Comparison of ENCODE assay signal across 8 cellular contexts in genomic region chr19:48868196-48868886, GRCh38. TPM values are rescaled to one million over a fixed set of nuclear protein-coding genes. Genes with fewer than 3 reads are reported as not detected.
DNase-seq lines count a peak whose midpoint lies in the region; ATAC-seq and TF ChIP-seq lines count a peak whose summit lies in the region.

TSS of gene PLEKHA4 (minus strand) at chr19:48868617. CDS start at chr19:48867620, 997 bp downstream.

- WGBS in aorta, 2 donors = 2 to 5% methylated on average over 8 of the region's 8 CpGs

- intact Hi-C loops in colonic mucosa (cut with DNase I) = no loop called here
- intact Hi-C loops in lower lobe of right lung (cut with DNase I) = no loop called here
- intact Hi-C loops in aorta (cut with DNase I) = no loop called here

- H3K4me3 ChIP-seq in colonic mucosa (peak within 1 kb of the TSS; percentile 15), lower lobe of right lung (peak within 1 kb of the TSS; percentile 42), aorta (ENCODE audit: low read length in 2 of 2) (peak within 1 kb of the TSS in 1 of 2 donors; percentile 36)

- peak within 1 kb of the TSS; percentile 60 to 63 for H3K9ac ChIP-seq in colonic mucosa (ENCODE audit: low read depth in 2 of 2, low read length in 2 of 2)

- TF ChIP-seq CTCF in colonic mucosa (IDR thresholded peaks at IDR 0.05) (no peak), lower lobe of right lung (IDR thresholded peaks at IDR 0.05) (no peak)

- peak within 1 kb of the TSS; percentile 73 for H3K27ac ChIP-seq in colonic mucosa
- peak within 1 kb of the TSS; percentile 76 for H3K27ac ChIP-seq in lower lobe of right lung
- peak within 1 kb of the TSS; percentile 20 to 54 for H3K27ac ChIP-seq in aorta (ENCODE audit: low read depth in 1 of 2, low read length in 2 of 2)

- H3K4me1 Mint-ChIP-seq in activated naive CD8-positive, alpha-beta T cell (ENCODE audit: low read depth) = peaks cover 7% of the 10 kb centered on the region
- peaks cover 15% of the 10 kb centered on the region for H3K4me1 Mint-ChIP-seq in activated naive CD8-positive, alpha-beta T cell treated with anti-CD3 and anti-CD28 coated beads for 36 hours

- peak within 1 kb of the TSS; percentile 59 for H3K27ac Mint-ChIP-seq in activated naive CD8-positive, alpha-beta T cell
- H3K27ac Mint-ChIP-seq in activated naive CD8-positive, alpha-beta T cell treated with anti-CD3 and anti-CD28 coated beads for 36 hours = no peak within 1 kb of the TSS

- H3K36me3 Mint-ChIP-seq in activated naive CD8-positive, alpha-beta T cell = peaks cover 4% of the 10 kb centered on the region
- peaks cover 9% of the 10 kb centered on the region for H3K36me3 Mint-ChIP-seq in activated naive CD8-positive, alpha-beta T cell treated with anti-CD3 and anti-CD28 coated beads for 36 hours

- DNase-seq in activated naive CD8-positive, alpha-beta T cell treated with anti-CD3 and anti-CD28 coated beads for 36 hours = no peak
- peak; percentile 55 for DNase-seq in colonic mucosa
- peak; percentile 58 for DNase-seq in lower lobe of right lung
- DNase-seq in aorta = peak; percentile 89 to 95
- no peak for DNase-seq in NCI-H187 treated with DMSO at 0.1 percent for 48 hours (lab: John Stamatoyannopoulos, UW)

- H3K4me1 ChIP-seq in colonic mucosa = peaks cover 2% of the 10 kb centered on the region
- H3K4me1 ChIP-seq in lower lobe of right lung = peaks cover 27% of the 10 kb centered on the region
- no peaks in the 10 kb centered on the region for H3K4me1 ChIP-seq in aorta (ENCODE audit: control insufficient read depth in 1 of 2, insufficient read depth in 2 of 2, low read length in 2 of 2)

- H3K9me3 ChIP-seq in colonic mucosa = no peaks in the 10 kb centered on the region
- no peaks in the 10 kb centered on the region for H3K9me3 ChIP-seq in lower lobe of right lung
- H3K9me3 ChIP-seq in aorta (ENCODE audit: control insufficient read depth, low read length) = no peaks in the 10 kb centered on the region

- H3K36me3 ChIP-seq in colonic mucosa (no peaks in the 10 kb centered on the region), lower lobe of right lung (peaks cover 2% of the 10 kb centered on the region), aorta (ENCODE audit: control insufficient read depth in 1 of 2, insufficient read depth in 2 of 2, low read length in 1 of 2) (no peaks in the 10 kb centered on the region)

- H3K27me3 Mint-ChIP-seq in activated naive CD8-positive, alpha-beta T cell = no peaks in the 10 kb centered on the region
- H3K27me3 Mint-ChIP-seq in activated naive CD8-positive, alpha-beta T cell treated with anti-CD3 and anti-CD28 coated beads for 36 hours = no peaks in the 10 kb centered on the region

- H3K27me3 ChIP-seq in colonic mucosa (peaks cover 7% of the 10 kb centered on the region), lower lobe of right lung (ENCODE audit: low read depth) (no peaks in the 10 kb centered on the region), aorta (ENCODE audit: control insufficient read depth in 1 of 2, insufficient read depth in 2 of 2, low read length in 1 of 2) (no peaks in the 10 kb centered on the region)

- no peak within 1 kb of the TSS for H3K4me3 Mint-ChIP-seq in activated naive CD8-positive, alpha-beta T cell
- H3K4me3 Mint-ChIP-seq in activated naive CD8-positive, alpha-beta T cell treated with anti-CD3 and anti-CD28 coated beads for 36 hours = no peak within 1 kb of the TSS

- no peaks in the 10 kb centered on the region for H3K9me3 Mint-ChIP-seq in activated naive CD8-positive, alpha-beta T cell (ENCODE audit: low read depth)
- H3K9me3 Mint-ChIP-seq in activated naive CD8-positive, alpha-beta T cell treated with anti-CD3 and anti-CD28 coated beads for 36 hours = no peaks in the 10 kb centered on the region

- ATAC-seq in lower lobe of right lung = no peak
- peak; percentile 42 for ATAC-seq in aorta (ENCODE audit: low FRiP score)
- ATAC-seq in HG03442 (IDR thresholded peaks at IDR 0.05; ENCODE audit: unreplicated experiment) = no peak
- ATAC-seq in HG03521 (IDR thresholded peaks at IDR 0.05; ENCODE audit: unreplicated experiment) = no peak

RNA-seq across cellular contexts. Expression of gene PLEKHA4, which starts in this region (rescaled TPM):
- total RNA-seq in activated naive CD8-positive, alpha-beta T cell treated with anti-CD3 and anti-CD28 coated beads for 36 hours = 1 to 10 TPM; 5.8 to 7.6 TPM
- 1 to 10 TPM; 5.6 to 6.6 TPM for total RNA-seq in colonic mucosa
- total RNA-seq in lower lobe of right lung = 21.2 TPM
- 10 to 100 TPM; 94.9 to 97.2 TPM for total RNA-seq in aorta
- 100 to 1,000 TPM; 193 to 223 TPM for polyA plus RNA-seq in aorta

Comparison
In these comparisons a context has a peak if more than half of its experiments do, and no peak if none do; other contexts are left out.
1. DNase-seq: peak in colonic mucosa (single experiment), lower lobe of right lung (single experiment) and aorta (2 of 2); none in activated naive CD8-positive, alpha-beta T cell treated with anti-CD3 and anti-CD28 coated beads for 36 hours (single experiment) and NCI-H187 treated with DMSO at 0.1 percent for 48 hours (single experiment).
2. Peak in every context shown above with its lines, with median percentiles within 50 percentile points of each other: H3K27ac ChIP-seq.